In genomic region chr4:151235373-151235772, GRCh38 we compare ENCODE assay signal across 4 cellular contexts. TPM values are rescaled to one million over a fixed set of nuclear protein-coding genes. Genes with fewer than 3 reads are reported as not detected.
"Had no signal": no experiment of that assay in that cellular context is flagged by ENCODE, and none has a peak within 500 bp of the region (broad histone marks: within the 10 kb centered on the region; RNA-seq: fewer than 3 reads in every experiment).

No MANE protein-coding gene starts in this region.

RNA-seq across cellular contexts. Expression of gene PRSS48, which starts 41.6 kb away (rescaled TPM):
- total RNA-seq: LHCN-M2, M059J, MCF 10A, NCI-H460 had no signal
